Comparison of ENCODE assay signal across 11 cellular contexts in genomic region chr3:171095063-171095462, GRCh38.
DNase-seq lines count a peak whose midpoint lies in the region; ATAC-seq lines count a peak whose summit lies in the region.
"Had no signal": no experiment of that assay in that cellular context is flagged by ENCODE, and none has a peak within 500 bp of the region (broad histone marks: within the 10 kb centered on the region; RNA-seq: fewer than 3 reads in every experiment).

No MANE protein-coding gene starts in this region.

- DNase-seq in Karpas-422, result peak; percentile 45
- no peak for DNase-seq in cortex of kidney (lab: John Stamatoyannopoulos, UW)
- no peak for DNase-seq in activated naive CD4-positive, alpha-beta T cell treated with Interleukin-2 at 50 U/mL for 16 hours
- no peak for DNase-seq in neuronal stem cell (ENCODE audit: low spot score)
- DNase-seq in SIG-M5 (lab: John Stamatoyannopoulos, UW), result no peak
- DNase-seq: activated naive CD4-positive, alpha-beta T cell treated with anti-CD3 and anti-CD28 coated beads for 36 hours; right cardiac atrium had no signal

- H4K91ac ChIP-seq in neuronal stem cell (ENCODE audit: low read depth, low read length, poor library complexity), result no peak overlapping the region

- H4K8ac ChIP-seq in neuronal stem cell (ENCODE audit: low read depth, low read length), result no peak overlapping the region

- no peak overlapping the region for H3K4me3 ChIP-seq in Karpas-422 (ENCODE audit: low read length)
- H3K4me3 ChIP-seq in neuronal stem cell (ENCODE audit: low read length in 2 of 2), result no peak overlapping the region
- H3K4me3 ChIP-seq: BLaER1 treated with 17β-estradiol and CSF1 and Interleukin-3, amounts not matched to agents 10 nM and 100 nM had no signal

- peaks cover 2% of the 10 kb centered on the region for H3K79me1 ChIP-seq in neuronal stem cell (ENCODE audit: low read depth, low read length)

- no peak overlapping the region for H2BK12ac ChIP-seq in neuronal stem cell (ENCODE audit: low read length)

- H3K27me3 ChIP-seq in Karpas-422 (ENCODE audit: low read length) (no peaks in the 10 kb centered on the region), neuronal stem cell (ENCODE audit: control insufficient read depth in 3 of 3, insufficient read depth in 3 of 3, low read depth in 1 of 3, low read length in 3 of 3) (no peaks in the 10 kb centered on the region)
- H3K27me3 ChIP-seq: BLaER1 treated with 17β-estradiol and CSF1 and Interleukin-3, amounts not matched to agents 10 nM and 100 nM had no signal

- no peak overlapping the region for H3K27ac ChIP-seq in Karpas-422 (ENCODE audit: low read length)
- H3K27ac ChIP-seq in neuronal stem cell (replicated peaks; ENCODE audit: low read length), result no peak overlapping the region
- H3K27ac ChIP-seq: BLaER1 treated with 17β-estradiol and CSF1 and Interleukin-3, amounts not matched to agents 10 nM and 100 nM had no signal

- H2BK120ac ChIP-seq in neuronal stem cell (ENCODE audit: low read depth, low read length), result no peak overlapping the region

- no peak overlapping the region for H2AK5ac ChIP-seq in neuronal stem cell (ENCODE audit: low read depth, low read length)

- H3K36me3 ChIP-seq in Karpas-422 (ENCODE audit: insufficient read depth, low read length) (no peaks in the 10 kb centered on the region), neuronal stem cell (replicated peaks in 1 of 2; ENCODE audit: control insufficient read depth in 2 of 2, insufficient read depth in 2 of 2, low read length in 2 of 2) (peaks cover 2 to 77% of the 10 kb centered on the region in 2 donors)

- ATAC-seq in GM18499 (IDR thresholded peaks at IDR 0.05; ENCODE audit: insufficient read depth, unreplicated experiment) (peak; percentile 97), GM19438 (IDR thresholded peaks at IDR 0.05; ENCODE audit: low read depth, unreplicated experiment) (peak; percentile 89), HG02943 (IDR thresholded peaks at IDR 0.05; ENCODE audit: low read depth, unreplicated experiment) (peak; percentile 80)
- ATAC-seq: right cardiac atrium had no signal

- no peaks in the 10 kb centered on the region for H4K20me1 ChIP-seq in Karpas-422 (ENCODE audit: insufficient read depth, low read depth, low read length)
- H4K20me1 ChIP-seq: BLaER1 treated with 17β-estradiol and CSF1 and Interleukin-3, amounts not matched to agents 10 nM and 100 nM had no signal

- H3K14ac ChIP-seq in neuronal stem cell (ENCODE audit: low read length), result no peak overlapping the region

- H3K4me1 ChIP-seq in Karpas-422 (ENCODE audit: low read length), result no peaks in the 10 kb centered on the region; the same call in 1 of the 2 replicates
- H3K4me1 ChIP-seq in neuronal stem cell (ENCODE audit: control insufficient read depth in 2 of 2, insufficient read depth in 1 of 2, low read depth in 1 of 2, low read length in 2 of 2), result peaks cover 0 to 2% of the 10 kb centered on the region in 2 donors

- no peak overlapping the region for H2BK15ac ChIP-seq in neuronal stem cell (ENCODE audit: low read length)

- no peak overlapping the region for H3K18ac ChIP-seq in neuronal stem cell (ENCODE audit: low read length)

- H2AFZ ChIP-seq in Karpas-422 (ENCODE audit: low read length) (no peak overlapping the region), neuronal stem cell (ENCODE audit: low read length) (no peak overlapping the region)

- no peak overlapping the region for H2BK5ac ChIP-seq in neuronal stem cell (ENCODE audit: low read length)

- H3K23ac ChIP-seq in neuronal stem cell (ENCODE audit: low read depth, low read length, poor library complexity), result no peak overlapping the region

- no peak overlapping the region for H3K4ac ChIP-seq in neuronal stem cell (ENCODE audit: low read length)

- no peak overlapping the region for H3K9ac ChIP-seq in Karpas-422 (ENCODE audit: low read length)
- no peak overlapping the region for H3K9ac ChIP-seq in neuronal stem cell (ENCODE audit: low read depth, low read length, poor library complexity)
- H3K9ac ChIP-seq: BLaER1 treated with 17β-estradiol and CSF1 and Interleukin-3, amounts not matched to agents 10 nM and 100 nM had no signal

- H3K9me3 ChIP-seq in Karpas-422 (ENCODE audit: low read length), result no peaks in the 10 kb centered on the region
- no peaks in the 10 kb centered on the region for H3K9me3 ChIP-seq in neuronal stem cell (replicated peaks in 1 of 2; ENCODE audit: control insufficient read depth in 2 of 2, insufficient read depth in 1 of 2, low read depth in 1 of 2, low read length in 2 of 2)

- H3K9me2 ChIP-seq in Karpas-422 (replicated peaks; ENCODE audit: insufficient read depth, low read length), result no peaks in the 10 kb centered on the region

- no CpG with 5 or more reads among the region's 1 CpG for WGBS in neuronal stem cell (ENCODE audit: extremely low coverage in 2 of 2, insufficient read length in 2 of 2, insufficient replicate concordance in 1 of 2), 2 donors

- H3K4me2 ChIP-seq in Karpas-422 (ENCODE audit: low read depth, low read length, poor library complexity, severe bottlenecking), result no peak overlapping the region
- no peak overlapping the region for H3K4me2 ChIP-seq in neuronal stem cell (ENCODE audit: insufficient read depth, low read length, poor library complexity, severe bottlenecking)

- H3K79me2 ChIP-seq in Karpas-422 (ENCODE audit: low read length), result no peaks in the 10 kb centered on the region
